In genomic region chr16:27386674-27387073, GRCh38 we compare ENCODE assay signal across 24 cellular contexts. TPM values are rescaled to one million over a fixed set of nuclear protein-coding genes. Genes with fewer than 3 reads are reported as not detected.
"Had no signal": no experiment of that assay in that cellular context is flagged by ENCODE, and none has a peak within 500 bp of the region (broad histone marks: within the 10 kb centered on the region; RNA-seq: fewer than 3 reads in every experiment).

No MANE protein-coding gene starts in this region.

- H3K27me3 Mint-ChIP-seq: naive thymus-derived CD4-positive, alpha-beta T cell had no signal

- H3K27ac ChIP-seq: esophagus squamous epithelium, gastroesophageal sphincter, psoas muscle, spleen, stomach, thoracic aorta had no signal

- H3K4me1 ChIP-seq: esophagus squamous epithelium, gastroesophageal sphincter, psoas muscle, stomach had no signal

- H3K36me3 ChIP-seq: esophagus squamous epithelium, gastroesophageal sphincter, spleen, stomach, thoracic aorta had no signal

- ATAC-seq: gastroesophageal sphincter; left lobe of liver; naive thymus-derived CD4-positive, alpha-beta T cell; psoas muscle; sciatic nerve had no signal

- H3K27me3 ChIP-seq: spleen had no signal

- H3K27ac Mint-ChIP-seq: nephron progenitor cell had no signal

- H3K4me3 ChIP-seq: esophagus squamous epithelium, gastroesophageal sphincter, psoas muscle, spleen, stomach, thoracic aorta had no signal

- H3K4me1 Mint-ChIP-seq: nephron progenitor cell had no signal

- H3K9me3 ChIP-seq: esophagus squamous epithelium, psoas muscle, thoracic aorta had no signal

- FAIRE-seq: urothelium cell line had no signal

- DNase-seq: dermis blood vessel endothelial cell; esophagus squamous epithelium; foreskin fibroblast; glutamatergic neuron; islet precursor cell; mammary epithelial cell; naive thymus-derived CD4-positive, alpha-beta T cell; nephron progenitor cell; psoas muscle; retina; spleen; stimulated activated CD4-positive, alpha-beta T cell treated with anti-CD3 and anti-CD28 coated beads, Interleukin-15, amount 100 ng/mL, for 24 hours; stimulated activated CD4-positive, alpha-beta T cell treated with anti-CD3 and anti-CD28 coated beads, Interleukin-1b, Interleukin-23, amount 100 ng/mL, for 48 hours; stimulated activated CD4-positive, alpha-beta T cell treated with anti-CD3 and anti-CD28 coated beads, Interleukin-4, amount 100 ng/mL, for 24 hours; stimulated activated naive CD4-positive, alpha-beta T cell; stomach; substantia nigra; trophoblast cell had no signal

- H3K4me3 Mint-ChIP-seq: naive thymus-derived CD4-positive, alpha-beta T cell; nephron progenitor cell had no signal

RNA-seq across cellular contexts. Expression of gene IL21R, which starts 15.3 kb away (rescaled TPM):
- total RNA-seq: epithelial cell of proximal tubule had no signal
